ENCODE assay signal across 21 cellular contexts in genomic region chr22:49678842-49679170, GRCh38.
DNase-seq lines count a peak whose midpoint lies in the region; FAIRE-seq and TF ChIP-seq lines count a peak whose summit lies in the region.
"Had no signal": no experiment of that assay in that cellular context is flagged by ENCODE, and none has a peak within 500 bp of the region (broad histone marks: within the 10 kb centered on the region; RNA-seq: fewer than 3 reads in every experiment).

No MANE protein-coding gene starts in this region.

- no peak overlapping the region for H3K14ac ChIP-seq in neuronal stem cell (ENCODE audit: low read length)

- peaks cover 31% of the 10 kb centered on the region for H3K27me3 Mint-ChIP-seq in activated CD4-positive, alpha-beta memory T cell treated with anti-CD3 and anti-CD28 coated beads, Interleukin-2, amount 10 ng/mL, durations not matched to agents 7 days and 5 days
- peaks cover 14% of the 10 kb centered on the region for H3K27me3 Mint-ChIP-seq in activated CD4-positive, alpha-beta memory T cell treated with anti-CD3 and anti-CD28 coated beads for 36 hours
- H3K27me3 Mint-ChIP-seq in activated naive CD8-positive, alpha-beta T cell treated with anti-CD3 and anti-CD28 coated beads for 36 hours: peaks cover 5% of the 10 kb centered on the region

- no peak overlapping the region for H3K4ac ChIP-seq in neuronal stem cell (ENCODE audit: low read length)

- no peak overlapping the region for H3K23ac ChIP-seq in neuronal stem cell (ENCODE audit: low read depth, low read length, poor library complexity)

- no peak for TF ChIP-seq POLR2A in H54 (IDR thresholded peaks at IDR 0.05; ENCODE audit: low read depth, low read length)

- H4K91ac ChIP-seq in neuronal stem cell (ENCODE audit: low read depth, low read length, poor library complexity): no peak overlapping the region

- H2AFZ ChIP-seq in neuronal stem cell (ENCODE audit: low read length): no peak overlapping the region

- no CpG with 5 or more reads among the region's 10 CpGs for WGBS in neuronal stem cell (ENCODE audit: extremely low coverage in 2 of 2, insufficient read length in 2 of 2, insufficient replicate concordance in 1 of 2), 2 donors

- peaks cover 0 to 12% (median 10%) of the 10 kb centered on the region in 10 experiments; a peak in 15 of 20 replicates for H3K4me1 ChIP-seq in BLaER1 treated with 17β-estradiol and CSF1 and Interleukin-3, amounts not matched to agents 10 nM and 100 nM
- H3K4me1 ChIP-seq in neuronal stem cell (ENCODE audit: control insufficient read depth in 2 of 2, insufficient read depth in 1 of 2, low read depth in 1 of 2, low read length in 2 of 2): no peaks in the 10 kb centered on the region

- no peaks in the 10 kb centered on the region for H3K36me3 Mint-ChIP-seq in activated CD4-positive, alpha-beta memory T cell treated with anti-CD3 and anti-CD28 coated beads, Interleukin-2, amount 10 ng/mL, durations not matched to agents 7 days and 5 days (ENCODE audit: low read depth)
- no peaks in the 10 kb centered on the region for H3K36me3 Mint-ChIP-seq in activated CD4-positive, alpha-beta memory T cell treated with anti-CD3 and anti-CD28 coated beads for 36 hours
- no peaks in the 10 kb centered on the region for H3K36me3 Mint-ChIP-seq in activated naive CD8-positive, alpha-beta T cell treated with anti-CD3 and anti-CD28 coated beads for 36 hours
- H3K36me3 Mint-ChIP-seq: CD4-positive, CD25-positive, alpha-beta regulatory T cell had no signal

- no peak for FAIRE-seq in H54 (lab: Jason Lieb, UNC)

- peaks cover 0 to 14% (median 10%) of the 10 kb centered on the region in 11 experiments; a peak in 8 of 22 replicates for H3K27me3 ChIP-seq in BLaER1 treated with 17β-estradiol and CSF1 and Interleukin-3, amounts not matched to agents 10 nM and 100 nM
- H3K27me3 ChIP-seq in neuronal stem cell (ENCODE audit: control insufficient read depth in 3 of 3, insufficient read depth in 3 of 3, low read depth in 1 of 3, low read length in 3 of 3): peaks cover 0 to 51% (median 0%) of the 10 kb centered on the region in 3 experiments

- H3K18ac ChIP-seq in neuronal stem cell (ENCODE audit: low read length): peak overlapping the region; percentile 89

- H2BK15ac ChIP-seq in neuronal stem cell (ENCODE audit: low read length): no peak overlapping the region

- no peaks in the 10 kb centered on the region for H3K79me1 ChIP-seq in neuronal stem cell (ENCODE audit: low read depth, low read length)

- H3K4me3 ChIP-seq in BLaER1 treated with 17β-estradiol and CSF1 and Interleukin-3, amounts not matched to agents 10 nM and 100 nM: no peak overlapping the region
- H3K4me3 ChIP-seq in neuronal stem cell (ENCODE audit: low read length in 2 of 2): no peak overlapping the region

- no peak overlapping the region for H2AK5ac ChIP-seq in neuronal stem cell (ENCODE audit: low read depth, low read length)

- no peak overlapping the region for H3K4me3 Mint-ChIP-seq in activated CD4-positive, alpha-beta memory T cell treated with anti-CD3 and anti-CD28 coated beads, Interleukin-2, amount 10 ng/mL, durations not matched to agents 7 days and 5 days
- no peak overlapping the region for H3K4me3 Mint-ChIP-seq in activated CD4-positive, alpha-beta memory T cell treated with anti-CD3 and anti-CD28 coated beads for 36 hours
- H3K4me3 Mint-ChIP-seq in activated naive CD8-positive, alpha-beta T cell treated with anti-CD3 and anti-CD28 coated beads for 36 hours: no peak overlapping the region
- H3K4me3 Mint-ChIP-seq: CD4-positive, CD25-positive, alpha-beta regulatory T cell had no signal

- H3K27ac Mint-ChIP-seq in activated CD4-positive, alpha-beta memory T cell treated with anti-CD3 and anti-CD28 coated beads, Interleukin-2, amount 10 ng/mL, durations not matched to agents 7 days and 5 days: no peak overlapping the region
- no peak overlapping the region for H3K27ac Mint-ChIP-seq in activated CD4-positive, alpha-beta memory T cell treated with anti-CD3 and anti-CD28 coated beads for 36 hours
- H3K27ac Mint-ChIP-seq in activated naive CD8-positive, alpha-beta T cell treated with anti-CD3 and anti-CD28 coated beads for 36 hours: peak overlapping the region; percentile 22
- H3K27ac Mint-ChIP-seq: CD4-positive, CD25-positive, alpha-beta regulatory T cell had no signal

- H2BK120ac ChIP-seq in neuronal stem cell (ENCODE audit: low read depth, low read length): no peak overlapping the region

- peak overlapping the region in 10 of 11 experiments; percentile 51 to 81 (median 66); a peak in 19 of 22 replicates for H3K4me2 ChIP-seq in BLaER1 treated with 17β-estradiol and CSF1 and Interleukin-3, amounts not matched to agents 10 nM and 100 nM
- H3K4me2 ChIP-seq in neuronal stem cell (ENCODE audit: insufficient read depth, low read length, poor library complexity, severe bottlenecking): no peak overlapping the region

- H3K27ac ChIP-seq in BLaER1 treated with 17β-estradiol and CSF1 and Interleukin-3, amounts not matched to agents 10 nM and 100 nM: no peak overlapping the region
- no peak overlapping the region for H3K27ac ChIP-seq in neuronal stem cell (replicated peaks; ENCODE audit: low read length)
- H3K27ac ChIP-seq: 22Rv1 had no signal

- DNase-seq in activated CD4-positive, alpha-beta memory T cell treated with anti-CD3 and anti-CD28 coated beads, Interleukin-2, amount 10 ng/mL, durations not matched to agents 7 days and 5 days: peak; percentile 6
- DNase-seq in activated CD4-positive, alpha-beta memory T cell treated with anti-CD3 and anti-CD28 coated beads for 36 hours: no peak
- DNase-seq in activated naive CD8-positive, alpha-beta T cell treated with anti-CD3 and anti-CD28 coated beads for 36 hours: no peak
- DNase-seq in neuronal stem cell (ENCODE audit: low spot score) (no peak), H54 (ENCODE audit: insufficient read length, low spot score) (no peak), germinal center (ENCODE audit: low spot score) (no peak)
- no peak for DNase-seq in activated effector memory CD4-positive, alpha-beta T cell treated with Interleukin-2 at 50 U/mL for 16 hours
- DNase-seq: AML-193; CD4-positive, CD25-positive, alpha-beta regulatory T cell; DMS79; H7; KG1; MV-4-11; NCI-H1417; NCI-H187; NCI-H2107; NCI-H510A treated with DMSO at 0.1 percent for 48 hours; NCI-H774; SHP77 had no signal

- POLR2A ChIA-PET in activated CD4-positive, alpha-beta memory T cell treated with anti-CD3 and anti-CD28 coated beads, Interleukin-2, amount 10 ng/mL, durations not matched to agents 7 days and 5 days (lab: Charles Lee): no interaction called here
- POLR2A ChIA-PET in activated CD4-positive, alpha-beta memory T cell treated with anti-CD3 and anti-CD28 coated beads for 36 hours (lab: Charles Lee): no interaction called here

- H2BK5ac ChIP-seq in neuronal stem cell (ENCODE audit: low read length): no peak overlapping the region

- H3K9ac ChIP-seq in BLaER1 treated with 17β-estradiol and CSF1 and Interleukin-3, amounts not matched to agents 10 nM and 100 nM: 0 out of 22 replicates have a peak overlapping the region, but pooled peaks of 1 of the 11 experiments have one; percentile 20
- no peak overlapping the region for H3K9ac ChIP-seq in neuronal stem cell (ENCODE audit: low read depth, low read length, poor library complexity)

- no peaks in the 10 kb centered on the region for H3K4me1 Mint-ChIP-seq in activated CD4-positive, alpha-beta memory T cell treated with anti-CD3 and anti-CD28 coated beads, Interleukin-2, amount 10 ng/mL, durations not matched to agents 7 days and 5 days
- no peaks in the 10 kb centered on the region for H3K4me1 Mint-ChIP-seq in activated CD4-positive, alpha-beta memory T cell treated with anti-CD3 and anti-CD28 coated beads for 36 hours (ENCODE audit: low read depth)
- H3K4me1 Mint-ChIP-seq in activated naive CD8-positive, alpha-beta T cell treated with anti-CD3 and anti-CD28 coated beads for 36 hours: no peaks in the 10 kb centered on the region

- H3K9me3 Mint-ChIP-seq in activated CD4-positive, alpha-beta memory T cell treated with anti-CD3 and anti-CD28 coated beads, Interleukin-2, amount 10 ng/mL, durations not matched to agents 7 days and 5 days: no peaks in the 10 kb centered on the region
- H3K9me3 Mint-ChIP-seq in activated CD4-positive, alpha-beta memory T cell treated with anti-CD3 and anti-CD28 coated beads for 36 hours: no peaks in the 10 kb centered on the region
- no peaks in the 10 kb centered on the region for H3K9me3 Mint-ChIP-seq in activated naive CD8-positive, alpha-beta T cell treated with anti-CD3 and anti-CD28 coated beads for 36 hours

- H4K8ac ChIP-seq in neuronal stem cell (ENCODE audit: low read depth, low read length): no peak overlapping the region

- no peak overlapping the region for H2BK12ac ChIP-seq in neuronal stem cell (ENCODE audit: low read length)

- intact Hi-C loops in activated CD4-positive, alpha-beta memory T cell treated with anti-CD3 and anti-CD28 coated beads for 36 hours (cut with micrococcal nuclease): no loop called here

- H4K20me1 ChIP-seq in BLaER1 treated with 17β-estradiol and CSF1 and Interleukin-3, amounts not matched to agents 10 nM and 100 nM: no peaks in the 10 kb centered on the region

- CTCF ChIA-PET in activated CD4-positive, alpha-beta memory T cell treated with anti-CD3 and anti-CD28 coated beads, Interleukin-2, amount 10 ng/mL, durations not matched to agents 7 days and 5 days (lab: Charles Lee): no interaction called here
- CTCF ChIA-PET in activated CD4-positive, alpha-beta memory T cell treated with anti-CD3 and anti-CD28 coated beads for 36 hours (lab: Charles Lee): no interaction called here

- no peaks in the 10 kb centered on the region for H3K36me3 ChIP-seq in BLaER1 treated with 17β-estradiol and CSF1 and Interleukin-3, amounts not matched to agents 10 nM and 100 nM
- H3K36me3 ChIP-seq in neuronal stem cell (replicated peaks in 1 of 2; ENCODE audit: control insufficient read depth in 2 of 2, insufficient read depth in 2 of 2, low read length in 2 of 2): no peaks in the 10 kb centered on the region

- peaks cover 0 to 7% (median 0%) of the 10 kb centered on the region in 11 experiments; a peak in 3 of 22 replicates for H3K9me3 ChIP-seq in BLaER1 treated with 17β-estradiol and CSF1 and Interleukin-3, amounts not matched to agents 10 nM and 100 nM (replicated peaks in 1 of 11)
- no peaks in the 10 kb centered on the region for H3K9me3 ChIP-seq in neuronal stem cell (replicated peaks in 1 of 2; ENCODE audit: control insufficient read depth in 2 of 2, insufficient read depth in 1 of 2, low read depth in 1 of 2, low read length in 2 of 2)
